In the genomic region with DNA sequence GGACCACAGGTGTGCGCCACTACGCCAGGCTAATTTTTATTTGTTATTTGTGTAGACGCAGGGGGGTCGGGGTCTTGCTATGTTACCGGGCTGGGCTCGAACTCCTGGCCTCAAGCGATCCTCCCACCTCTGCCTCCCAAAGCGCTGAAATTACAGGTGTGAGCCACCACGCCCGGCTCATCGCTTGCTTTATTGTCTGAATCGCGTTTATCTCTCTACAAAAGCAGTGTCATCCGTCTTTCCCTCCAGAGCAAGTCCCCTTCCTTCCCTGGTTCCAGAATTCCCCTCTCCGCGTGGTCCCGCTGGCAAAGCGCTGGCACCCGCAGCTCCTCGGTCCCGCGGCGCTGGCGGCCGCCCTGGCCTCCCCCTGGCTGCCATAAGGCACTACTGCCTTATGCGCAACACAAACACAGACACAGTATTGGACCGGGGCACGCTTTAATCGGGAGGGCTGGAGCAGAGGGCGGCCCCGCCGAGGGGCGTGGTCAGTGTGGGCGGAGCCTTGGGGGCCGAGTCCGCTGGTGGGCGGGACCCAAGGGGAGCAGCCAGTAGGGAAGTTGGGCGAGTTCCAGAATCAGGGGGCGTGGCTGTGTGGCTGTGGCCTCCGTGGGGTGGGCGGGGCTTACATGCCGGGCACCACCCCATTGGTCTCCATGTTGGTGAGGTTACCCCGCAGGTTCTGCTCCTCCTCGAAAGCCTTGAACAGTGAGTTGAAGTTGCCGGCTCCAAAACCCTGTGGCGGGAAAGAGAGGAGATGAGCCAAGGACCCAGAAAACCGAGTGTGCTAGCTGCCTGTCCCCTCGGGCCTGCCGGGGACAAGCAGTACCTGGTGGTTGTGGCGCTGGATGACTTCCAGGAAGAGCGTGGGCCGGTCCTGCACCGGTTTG, we compare ENCODE assay signal across 8 cellular contexts. TPM values are rescaled to one million over a fixed set of nuclear protein-coding genes. Genes with fewer than 3 reads are reported as not detected.
DNase-seq lines count a peak whose midpoint lies in the region; ATAC-seq and TF ChIP-seq lines count a peak whose summit lies in the region.

No MANE protein-coding gene starts in this region.

- H2BK15ac ChIP-seq in H9 (ENCODE audit: low read depth, low read length) = no peak overlapping the region

- H3K4me3 Mint-ChIP-seq in H9 = peak overlapping the region; percentile 92 to 98

- no peaks in the 10 kb centered on the region for H3K79me2 ChIP-seq in H9 (ENCODE audit: insufficient read depth, low read length)

- H3T11ph ChIP-seq in H9 (ENCODE audit: low read length) = no peak overlapping the region

- H4K20me1 ChIP-seq in H9 (ENCODE audit: control insufficient read depth, insufficient read depth, insufficient read length) = peaks cover 3% of the 10 kb centered on the region

- peak overlapping the region; percentile 86; the same call in 1 of the 2 replicates for H3K14ac ChIP-seq in H9 (ENCODE audit: insufficient read depth, low read length)

- H4K8ac ChIP-seq in H9 (replicated peaks; ENCODE audit: insufficient read length, low read depth, low read length) = no peak overlapping the region

- H2BK20ac ChIP-seq in H9 (ENCODE audit: low read depth, low read length, poor library complexity, severe bottlenecking) = no peak overlapping the region

- no peak overlapping the region for H3K18ac ChIP-seq in H9 (ENCODE audit: insufficient read length, low read depth, low read length)

- peak; percentile 61 for TF ChIP-seq CTCF in H9 (conservative IDR thresholded peaks at IDR 0.05)
- TF ChIP-seq CTCF in gastroesophageal sphincter (IDR thresholded peaks at IDR 0.05) = peak in 3 of 4 experiments; percentile 67 to 74 (median 70)

- H2BK12ac ChIP-seq in H9 (ENCODE audit: insufficient read length, low read depth, low read length) = no peak overlapping the region

- peak overlapping the region; percentile 71 for H3K9ac ChIP-seq in H9 (ENCODE audit: extremely low read depth, insufficient read length, low read length)

- H3K27me3 ChIP-seq in H9 (ENCODE audit: insufficient read depth, low read length) (no peaks in the 10 kb centered on the region), MG63 (no peaks in the 10 kb centered on the region), gastroesophageal sphincter (no peaks in the 10 kb centered on the region)

- TF ChIP-seq EP300 in gastroesophageal sphincter (IDR thresholded peaks at IDR 0.05) = no peak

- H3K27ac ChIP-seq in H9 (ENCODE audit: insufficient read length, low read depth, low read length) = no peak overlapping the region
- H3K27ac ChIP-seq in gastroesophageal sphincter = peak overlapping the region in 3 of 4 donors; percentile 75 to 78 (median 77)

- H3K79me1 ChIP-seq in H9 (ENCODE audit: insufficient read depth, low read depth, low read length, poor library complexity, severe bottlenecking) = no peaks in the 10 kb centered on the region

- no peaks in the 10 kb centered on the region for H3K4me1 ChIP-seq in H9 (ENCODE audit: insufficient read depth, low read length)
- H3K4me1 ChIP-seq in gastroesophageal sphincter = peaks cover 0 to 15% (median 0%) of the 10 kb centered on the region in 3 donors

- peaks cover 15% of the 10 kb centered on the region for H3K27me3 Mint-ChIP-seq in H9 (ENCODE audit: low read depth)

- H3K23ac ChIP-seq in H9 (ENCODE audit: insufficient read length, low read depth, low read length) = no peak overlapping the region

- H3K4me3 ChIP-seq in MG63 = peak overlapping the region; percentile 50
- H3K4me3 ChIP-seq in gastroesophageal sphincter = peak overlapping the region; percentile 38 to 61

- no peak overlapping the region for H2BK5ac ChIP-seq in H9 (ENCODE audit: insufficient read length, low read length)

- H4K91ac ChIP-seq in H9 (ENCODE audit: insufficient read length, low read depth, low read length) = no peak overlapping the region

- no peaks in the 10 kb centered on the region for H3K36me3 ChIP-seq in MG63
- H3K36me3 ChIP-seq in gastroesophageal sphincter = no peaks in the 10 kb centered on the region

- H2AFZ ChIP-seq in H9 (ENCODE audit: low read length) = no peak overlapping the region

- no peak overlapping the region for H4K5ac ChIP-seq in H9 (ENCODE audit: insufficient read length, low read depth, low read length)

- H3K9me3 Mint-ChIP-seq in H9 = no peaks in the 10 kb centered on the region; a peak in 2 of 5 replicates

- H3K9me3 ChIP-seq in H9 (ENCODE audit: control insufficient read depth, low read depth, low read length) = no peaks in the 10 kb centered on the region
- H3K9me3 ChIP-seq in MG63 = no peaks in the 10 kb centered on the region
- H3K9me3 ChIP-seq in gastroesophageal sphincter = no peaks in the 10 kb centered on the region

- no peak overlapping the region for H2BK120ac ChIP-seq in H9 (ENCODE audit: low read depth, low read length, poor library complexity, severe bottlenecking)

- H3K56ac ChIP-seq in H9 (ENCODE audit: insufficient read length, low read depth, low read length) = no peak overlapping the region

- WGBS in H9 (ENCODE audit: extremely low coverage, insufficient read length, low lambda C conversion rate) = no CpG with 5 or more reads among the region's 53 CpGs
- 24% methylated on average over 26 of the region's 53 CpGs; no CpG with 5 or more reads in 1 of the 2 donors for WGBS in gastroesophageal sphincter (ENCODE audit: low coverage in 1 of 2), 2 donors

- in situ Hi-C loops in G401 (cut with HindIII; ENCODE audit: low sequenced_read_pairs) = no loop called here

- no peaks in the 10 kb centered on the region for H3K23me2 ChIP-seq in H9 (ENCODE audit: insufficient read length, low read depth, low read length, poor library complexity, severe bottlenecking)

- H2AK5ac ChIP-seq in H9 (ENCODE audit: insufficient read length, low read length) = no peak overlapping the region

- no peak overlapping the region for H3K4ac ChIP-seq in H9 (ENCODE audit: low read depth, low read length)

- H3K4me2 ChIP-seq in H9 (ENCODE audit: insufficient read depth, insufficient read length, low read length) = peak overlapping the region; percentile 71

- H3K4me1 Mint-ChIP-seq in H9 = peaks cover 13 to 21% of the 10 kb centered on the region in 2 experiments

- no peaks in the 10 kb centered on the region for H3K36me3 Mint-ChIP-seq in H9 (ENCODE audit: insufficient read depth in 1 of 3, low read depth in 3 of 3)

- ATAC-seq in gastroesophageal sphincter = peak; percentile 99

- H3K27ac Mint-ChIP-seq in H9 = peak overlapping the region; percentile 88 to 99 (median 99); a peak in 4 of 7 replicates

- DNase-seq in G401 (ENCODE audit: low spot score) (peak; percentile 94), H9 (peak; percentile 100), MG63 (peak; percentile 97), SIG-M5 treated with dmso at 0.1 percent for 504 hours (lab: John Stamatoyannopoulos, UW; ENCODE audit: unreplicated experiment) (peak; percentile 99), non-pigmented ciliary epithelial cell (ENCODE audit: low read depth) (peak; percentile 90), superior temporal gyrus (ENCODE audit: extremely low spot score) (peak; percentile 90)
- peak; percentile 100 for DNase-seq in activated naive CD4-positive, alpha-beta T cell treated with Interleukin-2 at 50 U/mL for 16 hours

- TF ChIP-seq POLR2A in gastroesophageal sphincter (IDR thresholded peaks at IDR 0.05) = peak; percentile 9 to 23

RNA-seq across cellular contexts. Expression of gene HPD, which starts 19.3 kb away (rescaled TPM):
- total RNA-seq in G401 (2014; rRNA removed; shearing (Covaris generic)) = 16.2 and 20.0 TPM in 2 replicates
- total RNA-seq in H9 (2021) (0.22 TPM in 1 of 2 replicates, not detected in the other), gastroesophageal sphincter (1 to 10 TPM in 3 of 4 donors, not detected in 1; 1.2 to 5.0 (median 2.6) TPM)
- 0.56 and 3.1 TPM in 2 replicates for total RNA-seq in MG63 (2014; rRNA removed; shearing (Covaris generic); ENCODE audit: low replicate concordance)

RNA-seq across cellular contexts. Expression of gene SETD1B, which starts 35.5 kb away (rescaled TPM):
- total RNA-seq in G401 (2014; rRNA removed; shearing (Covaris generic)) = 0.62 and 2.8 TPM in 2 replicates
- 38.2 and 40.4 TPM in 2 replicates for total RNA-seq in H9 (2021)
- 1.0 and 1.1 TPM in 2 replicates for total RNA-seq in MG63 (2014; rRNA removed; shearing (Covaris generic); ENCODE audit: low replicate concordance)
- total RNA-seq in gastroesophageal sphincter = 10 to 100 TPM in 3 of 4 donors, 1 to 10 TPM in 1; 9.6 to 25.1 (median 20.3) TPM

RNA-seq across cellular contexts. Expression of gene RHOF, which starts 45.9 kb away (rescaled TPM):
- total RNA-seq in G401 (2014; rRNA removed; shearing (Covaris generic)) = 35.3 and 46.6 TPM in 2 replicates
- 29.1 and 29.3 TPM in 2 replicates for total RNA-seq in H9 (2021)
- 0.20 and 6.3 TPM in 2 replicates for total RNA-seq in MG63 (2014; rRNA removed; shearing (Covaris generic); ENCODE audit: low replicate concordance)
- total RNA-seq in gastroesophageal sphincter = 10 to 100 TPM in 3 of 4 donors, 1 to 10 TPM in 1; 9.4 to 15.7 (median 12.1) TPM

RNA-seq across cellular contexts. Expression of gene PSMD9, which starts 49.2 kb away (rescaled TPM):
- 65.2 and 96.5 TPM in 2 replicates for total RNA-seq in G401 (2014; rRNA removed; shearing (Covaris generic))
- total RNA-seq in H9 (2021) (39.9 and 41.2 TPM in 2 replicates), gastroesophageal sphincter (10 to 100 TPM; 54.8 to 79.5 (median 70.7) TPM)
- 66.6 and 117 TPM in 2 replicates for total RNA-seq in MG63 (2014; rRNA removed; shearing (Covaris generic); ENCODE audit: low replicate concordance)
